ENCODE assay signal across 8 cellular contexts in the genomic region with DNA sequence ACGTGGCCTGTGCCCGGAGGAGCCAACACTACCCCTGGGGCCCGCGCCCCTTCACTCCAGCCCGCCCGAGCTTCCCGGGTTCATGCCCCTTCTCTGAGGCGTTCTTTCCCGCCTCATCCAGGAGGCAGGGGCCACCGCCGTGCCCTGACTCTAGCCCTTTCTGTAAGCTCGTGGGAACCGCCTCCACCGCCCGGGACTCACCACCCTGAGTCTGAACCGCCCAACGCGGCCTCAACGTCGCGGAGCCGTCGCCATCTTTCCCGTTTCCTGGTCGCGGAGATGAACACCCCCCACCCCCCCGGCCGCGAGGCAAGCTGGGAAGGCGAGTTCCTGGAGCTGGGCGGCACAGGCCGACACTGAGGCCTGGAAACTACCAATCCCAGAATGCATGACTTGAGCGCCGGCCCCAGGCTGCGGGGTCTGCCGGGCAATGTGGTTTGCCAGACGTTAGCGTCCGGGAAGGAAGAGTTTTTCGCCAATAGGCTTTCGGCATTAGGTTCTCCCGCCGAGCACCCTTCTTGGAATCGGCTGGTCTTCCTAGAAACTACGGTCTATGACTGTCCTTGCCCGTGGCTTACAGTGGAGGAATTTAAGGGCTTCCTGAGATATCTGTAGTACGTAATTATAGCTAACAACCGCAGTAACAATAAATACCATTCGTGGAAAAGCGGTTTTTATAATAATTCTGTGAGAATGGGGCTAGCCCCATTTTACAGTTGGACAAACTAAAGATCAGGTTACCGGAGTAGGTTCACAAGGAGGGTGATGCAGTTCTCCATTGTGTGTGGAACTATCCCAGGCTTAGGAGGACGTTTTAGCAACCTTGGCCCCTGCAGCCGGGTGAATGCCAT. TPM values are rescaled to one million over a fixed set of nuclear protein-coding genes. Genes with fewer than 3 reads are reported as not detected.
A peak's percentile ranks its signal among the peaks of the same experiment; 100 is the strongest.
DNase-seq lines count a peak whose midpoint lies in the region; ATAC-seq and TF ChIP-seq lines count a peak whose summit lies in the region.

A gene (minus strand): TSS at position 281 of the 851 bp plus-strand sequence. CDS start 6,381 bp downstream, outside the sequence.

- peak within 1 kb of the TSS; percentile 71 for H3K27ac ChIP-seq in endodermal cell (ENCODE audit: low read depth, low read length)

- peaks cover 33% of the 10 kb centered on the region for H3K4me1 Mint-ChIP-seq in activated CD8-positive, alpha-beta memory T cell treated with anti-CD3 and anti-CD28 coated beads, Interleukin-2, amount 10 ng/mL, durations not matched to agents 7 days and 5 days
- peaks cover 14% of the 10 kb centered on the region for H3K4me1 Mint-ChIP-seq in endodermal cell

- H3K27me3 Mint-ChIP-seq in activated CD8-positive, alpha-beta memory T cell treated with anti-CD3 and anti-CD28 coated beads, Interleukin-2, amount 10 ng/mL, durations not matched to agents 7 days and 5 days = no peaks in the 10 kb centered on the region
- no peaks in the 10 kb centered on the region for H3K27me3 Mint-ChIP-seq in endodermal cell (ENCODE audit: insufficient read depth)

- peak; percentile 95 for ATAC-seq in GM21381 (IDR thresholded peaks at IDR 0.05; ENCODE audit: unreplicated experiment)
- ATAC-seq in activated CD8-positive, alpha-beta memory T cell treated with anti-CD3 and anti-CD28 coated beads, Interleukin-2, amount 10 ng/mL, durations not matched to agents 7 days and 5 days = peak; percentile 94

- no peaks in the 10 kb centered on the region for H3K4me1 ChIP-seq in NT2/D1 (ENCODE audit: insufficient read depth, insufficient read length)
- no peaks in the 10 kb centered on the region for H3K4me1 ChIP-seq in endodermal cell (ENCODE audit: control insufficient read depth, insufficient read depth, low read length)

- H3K9me3 ChIP-seq in NT2/D1 (ENCODE audit: insufficient read depth, low read length) (no peaks in the 10 kb centered on the region), endodermal cell (ENCODE audit: control insufficient read depth, low read length) (no peaks in the 10 kb centered on the region)

- H3K9ac ChIP-seq in NT2/D1 (ENCODE audit: insufficient read length, low read depth) (peak within 1 kb of the TSS; percentile 95), endodermal cell (ENCODE audit: extremely low read depth, low read length, poor library complexity, severe bottlenecking) (peak within 1 kb of the TSS; percentile 94)

- peak within 1 kb of the TSS; percentile 97 for H3K27ac Mint-ChIP-seq in activated CD8-positive, alpha-beta memory T cell treated with anti-CD3 and anti-CD28 coated beads, Interleukin-2, amount 10 ng/mL, durations not matched to agents 7 days and 5 days
- H3K27ac Mint-ChIP-seq in endodermal cell = peak within 1 kb of the TSS; percentile 97

- H3K4me3 ChIP-seq in NT2/D1 (ENCODE audit: insufficient read length, low read depth) (peak within 1 kb of the TSS; percentile 90), endodermal cell (ENCODE audit: low read length) (peak within 1 kb of the TSS; percentile 96)

- H3K36me3 ChIP-seq in NT2/D1 (ENCODE audit: insufficient read depth, insufficient read length, low read length) (peaks cover 33% of the 10 kb centered on the region), endodermal cell (ENCODE audit: control insufficient read depth, insufficient read depth, low read length) (peaks cover 16% of the 10 kb centered on the region)

- no peaks in the 10 kb centered on the region for H3K9me3 Mint-ChIP-seq in activated CD8-positive, alpha-beta memory T cell treated with anti-CD3 and anti-CD28 coated beads, Interleukin-2, amount 10 ng/mL, durations not matched to agents 7 days and 5 days (ENCODE audit: low read depth)
- H3K9me3 Mint-ChIP-seq in endodermal cell = no peaks in the 10 kb centered on the region

- whole genome bisulfite sequencing in endodermal cell (ENCODE audit: insufficient coverage in 1 of 2, insufficient read length in 1 of 2), 2 experiments = 1 to 4% methylated on average over 14 to 51 of the region's 53 CpGs

- H3K4me3 Mint-ChIP-seq in activated CD8-positive, alpha-beta memory T cell treated with anti-CD3 and anti-CD28 coated beads, Interleukin-2, amount 10 ng/mL, durations not matched to agents 7 days and 5 days = peak within 1 kb of the TSS; percentile 96
- H3K4me3 Mint-ChIP-seq in endodermal cell = peak within 1 kb of the TSS; percentile 94

- peaks cover 16% of the 10 kb centered on the region for H3K36me3 Mint-ChIP-seq in activated CD8-positive, alpha-beta memory T cell treated with anti-CD3 and anti-CD28 coated beads, Interleukin-2, amount 10 ng/mL, durations not matched to agents 7 days and 5 days
- peaks cover 14% of the 10 kb centered on the region for H3K36me3 Mint-ChIP-seq in endodermal cell (ENCODE audit: low read depth)

- no peaks in the 10 kb centered on the region for H3K27me3 ChIP-seq in NT2/D1 (ENCODE audit: insufficient read depth, insufficient read length)
- no peaks in the 10 kb centered on the region for H3K27me3 ChIP-seq in endodermal cell (ENCODE audit: control insufficient read depth, insufficient read depth, low read length, poor library complexity, severe bottlenecking)

- CTCF ChIA-PET in activated CD8-positive, alpha-beta memory T cell treated with anti-CD3 and anti-CD28 coated beads, Interleukin-2, amount 10 ng/mL, durations not matched to agents 7 days and 5 days (lab: Charles Lee) = interaction anchor here (0.7 to 12.7 kb wide), 39 partner anchors 9 to 414 kb away, joined by 3 to 211 read pairs (median 6); a partner anchor contains a TSS

- DNase-seq in COR-L47 (lab: John Stamatoyannopoulos, UW) = peak; percentile 96
- DNase-seq in HUDEP-2 (lab: John Stamatoyannopoulos, UW; ENCODE audit: unreplicated experiment in 76 of 76) = peak in 75 of 76 experiments; percentile 57 to 98 (median 93)
- DNase-seq in NT2/D1 (ENCODE audit: low read depth, low spot score) = peak; percentile 98
- DNase-seq in activated CD8-positive, alpha-beta memory T cell treated with anti-CD3 and anti-CD28 coated beads, Interleukin-2, amount 10 ng/mL, durations not matched to agents 7 days and 5 days = peak; percentile 97
- peak; percentile 99 for DNase-seq in endodermal cell
- DNase-seq in mesenteric fat pad (ENCODE audit: low spot score) = peak; percentile 96
- DNase-seq in stimulated activated CD8-positive, alpha-beta memory T cell treated with anti-CD3 and anti-CD28 coated beads, Interleukin-15, amount 100 ng/mL, for 24 hours (ENCODE audit: low read depth) = peak; percentile 66

- TF ChIP-seq CTCF in endodermal cell (conservative IDR thresholded peaks at IDR 0.05) = no peak

RNA-seq across cellular contexts. Expression of the gene that starts here (rescaled TPM):
- total RNA-seq in activated CD8-positive, alpha-beta memory T cell treated with anti-CD3 and anti-CD28 coated beads, Interleukin-2, amount 10 ng/mL, durations not matched to agents 7 days and 5 days = 100 to 1,000 TPM; 146 to 157 TPM
- total RNA-seq in endodermal cell (100 to 1,000 TPM in 1 of 2 donors, 10 to 100 TPM in 1; 98.5 to 108 TPM), mesenteric fat pad (45.1 TPM)
- 61.8 TPM for polyA plus RNA-seq in endodermal cell (2013, experiment 1 of 2)
- polyA plus RNA-seq in endodermal cell (2013, experiment 2 of 2) = 61.8 TPM

Comparison
In these comparisons a context has a peak if more than half of its experiments do, and no peak if none do; other contexts are left out.
1. Peak in every context shown above with its lines: DNase-seq, ATAC-seq, H3K4me3 ChIP-seq and H3K27ac ChIP-seq.